18 cellular contexts compared by ENCODE assay signal in the genomic region with DNA sequence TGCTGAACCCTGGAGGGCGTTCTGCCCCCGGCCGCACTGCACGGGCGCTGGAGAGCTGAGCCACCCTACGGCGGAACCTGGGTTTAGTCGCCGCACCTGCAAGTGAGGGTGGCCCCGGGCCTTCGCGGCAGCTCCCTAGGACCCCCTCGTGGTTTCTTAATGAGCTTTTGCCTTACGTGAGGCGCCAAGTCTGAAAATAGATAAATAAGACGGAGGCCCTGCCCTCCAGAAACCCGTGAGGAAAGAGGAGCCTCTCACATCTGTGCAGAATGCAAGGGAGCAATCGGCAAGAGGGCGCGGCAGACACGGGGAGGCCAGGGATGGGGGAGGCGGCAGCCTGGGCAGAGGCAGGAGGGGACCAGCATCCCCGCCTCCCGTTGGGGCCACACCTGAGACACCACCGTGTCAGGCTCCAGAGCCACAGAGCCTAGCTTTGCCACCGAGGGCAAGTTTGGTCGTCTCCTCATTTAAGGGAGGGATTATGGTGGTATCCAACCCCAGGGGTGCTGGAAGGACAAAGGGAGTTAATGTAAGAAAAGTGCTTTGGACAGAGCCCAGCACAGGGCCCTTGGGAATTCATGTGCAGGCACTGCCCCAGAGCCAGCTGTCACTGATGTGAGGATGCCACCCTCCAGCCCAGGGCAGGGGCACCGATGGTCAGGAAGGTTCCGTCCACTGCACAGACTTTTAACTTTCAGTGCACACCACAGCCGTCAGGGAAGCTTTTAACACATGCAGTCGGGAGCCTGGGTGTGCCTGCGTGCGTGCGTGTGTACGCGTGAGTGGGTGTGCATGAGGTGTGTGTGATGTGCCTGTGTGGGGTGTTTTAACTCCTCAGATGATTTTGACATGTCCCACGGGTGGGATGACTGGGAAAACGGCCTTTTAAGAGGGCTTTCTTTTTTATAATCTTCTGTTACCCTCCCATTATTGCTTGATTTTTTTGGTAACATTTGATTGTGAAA.
DNase-seq lines count a peak whose midpoint lies in the region; ATAC-seq and TF ChIP-seq lines count a peak whose summit lies in the region.
"Had no signal": no experiment of that assay in that cellular context is flagged by ENCODE, and none has a peak within 500 bp of the region (broad histone marks: within the 10 kb centered on the region; RNA-seq: fewer than 3 reads in every experiment).

No MANE protein-coding gene starts in this region.

- no peaks in the 10 kb centered on the region for H3K27me3 ChIP-seq in right cardiac atrium (ENCODE audit: control insufficient read depth, insufficient read depth)
- no peaks in the 10 kb centered on the region for H3K27me3 ChIP-seq in heart right ventricle
- no peaks in the 10 kb centered on the region for H3K27me3 ChIP-seq in aorta (ENCODE audit: control insufficient read depth in 1 of 2, insufficient read depth in 2 of 2, low read length in 1 of 2)
- H3K27me3 ChIP-seq: ovary, stomach, upper lobe of right lung had no signal

- H3K4me3 Mint-ChIP-seq in glutamatergic neuron (ENCODE audit: unreplicated experiment): peak overlapping the region; percentile 4
- H3K4me3 Mint-ChIP-seq: B cell; dendritic cell treated with granulocyte-macrophage colony-stimulating factor and Interleukin-4, amounts not matched to agents 40 ng/mL and 50 ng/mL, for 4 days had no signal

- H3K4me3 ChIP-seq in right cardiac atrium (ENCODE audit: low read length) (no peak overlapping the region), heart right ventricle (no peak overlapping the region), aorta (ENCODE audit: low read length in 2 of 2) (no peak overlapping the region)
- H3K4me3 ChIP-seq: ovary, SK-N-MC, stomach, upper lobe of right lung had no signal

- peak overlapping the region; percentile 90 for H3K27ac Mint-ChIP-seq in glutamatergic neuron (ENCODE audit: unreplicated experiment)
- H3K27ac Mint-ChIP-seq: B cell; dendritic cell treated with granulocyte-macrophage colony-stimulating factor and Interleukin-4, amounts not matched to agents 40 ng/mL and 50 ng/mL, for 4 days had no signal

- H3K4me1 ChIP-seq in right cardiac atrium (ENCODE audit: control insufficient read depth, insufficient read depth, low read length) (no peaks in the 10 kb centered on the region), heart right ventricle (peaks cover 0 to 12% (median 3%) of the 10 kb centered on the region in 9 donors), aorta (ENCODE audit: control insufficient read depth in 1 of 2, insufficient read depth in 2 of 2, low read length in 2 of 2) (no peaks in the 10 kb centered on the region)

- peaks cover 12% of the 10 kb centered on the region for H3K27me3 Mint-ChIP-seq in glutamatergic neuron (ENCODE audit: unreplicated experiment)
- H3K27me3 Mint-ChIP-seq: B cell; dendritic cell treated with granulocyte-macrophage colony-stimulating factor and Interleukin-4, amounts not matched to agents 40 ng/mL and 50 ng/mL, for 4 days; naive B cell had no signal

- intact Hi-C loops in right cardiac atrium (cut with DNase I): no loop called here
- intact Hi-C loops in heart right ventricle (cut with DNase I): no loop called here
- intact Hi-C loops in aorta (cut with DNase I): no loop called here

- H3K36me3 ChIP-seq in heart right ventricle: peaks cover 0 to 29% (median 0%) of the 10 kb centered on the region in 9 donors
- H3K36me3 ChIP-seq in aorta (ENCODE audit: control insufficient read depth in 1 of 2, insufficient read depth in 2 of 2, low read length in 1 of 2): no peaks in the 10 kb centered on the region
- H3K36me3 ChIP-seq: ovary, upper lobe of right lung had no signal

- no peak overlapping the region for H3K27ac ChIP-seq in right cardiac atrium (ENCODE audit: low read length)
- H3K27ac ChIP-seq in heart right ventricle: no peak overlapping the region
- H3K27ac ChIP-seq in aorta (ENCODE audit: low read depth in 1 of 2, low read length in 2 of 2): no peak overlapping the region
- H3K27ac ChIP-seq: 22Rv1, SK-N-MC, stomach, upper lobe of right lung had no signal

- H3K4me1 Mint-ChIP-seq in glutamatergic neuron (ENCODE audit: low read depth, unreplicated experiment): peaks cover 54% of the 10 kb centered on the region

- TF ChIP-seq CTCF in heart right ventricle (IDR thresholded peaks at IDR 0.05) (no peak), glutamatergic neuron (IDR thresholded peaks at IDR 0.05; ENCODE audit: partially characterized antibody, unreplicated experiment) (no peak)

- 94% methylated on average over 38 of the region's 38 CpGs for WGBS in right cardiac atrium
- 94% methylated on average over 38 of the region's 38 CpGs for WGBS in heart right ventricle, 2 donors
- 88 to 92% methylated on average over 38 of the region's 38 CpGs for WGBS in aorta, 2 donors

- DNase-seq in DMS 273 (lab: John Stamatoyannopoulos, UW; ENCODE audit: unreplicated experiment) (peak; percentile 64), DMS 273 treated with DMSO at 0.1 percent for 48 hours (lab: John Stamatoyannopoulos, UW) (no peak), right cardiac atrium (peak in 2 of 3 donors; percentile 33 to 40), heart right ventricle (no peak), glutamatergic neuron (no peak), aorta (peak; percentile 37 to 59)
- DNase-seq: naive B cell, NCI-H1417, ovary, stomach, upper lobe of right lung had no signal

- ATAC-seq in right cardiac atrium (no peak), heart right ventricle (no peak), aorta (ENCODE audit: low FRiP score) (no peak), HG02588 (IDR thresholded peaks at IDR 0.05; ENCODE audit: unreplicated experiment) (no peak), HG03432 (IDR thresholded peaks at IDR 0.05; ENCODE audit: unreplicated experiment) (no peak)
- ATAC-seq: sciatic nerve, upper lobe of right lung had no signal

- peaks cover 14% of the 10 kb centered on the region for H3K9me3 Mint-ChIP-seq in glutamatergic neuron (ENCODE audit: unreplicated experiment)
- H3K9me3 Mint-ChIP-seq: dendritic cell treated with granulocyte-macrophage colony-stimulating factor and Interleukin-4, amounts not matched to agents 40 ng/mL and 50 ng/mL, for 4 days; naive B cell had no signal

- H3K9me3 ChIP-seq in right cardiac atrium (ENCODE audit: control insufficient read depth, low read length) (no peaks in the 10 kb centered on the region), heart right ventricle (no peaks in the 10 kb centered on the region), aorta (ENCODE audit: control insufficient read depth, low read length) (no peaks in the 10 kb centered on the region)
- H3K9me3 ChIP-seq: ovary, stomach, upper lobe of right lung had no signal

- H3K36me3 Mint-ChIP-seq in glutamatergic neuron (ENCODE audit: unreplicated experiment): no peaks in the 10 kb centered on the region
- H3K36me3 Mint-ChIP-seq: naive B cell had no signal

Comparison
In these comparisons a context has a peak if more than half of its experiments do, and no peak if none do; other contexts are left out.
1. DNase-seq: peak in DMS 273 (single experiment), right cardiac atrium (2 of 3) and aorta (2 of 2); none in DMS 273 treated with DMSO at 0.1 percent for 48 hours (single experiment), heart right ventricle (0 of 2) and glutamatergic neuron (single experiment).